In the genomic region with DNA sequence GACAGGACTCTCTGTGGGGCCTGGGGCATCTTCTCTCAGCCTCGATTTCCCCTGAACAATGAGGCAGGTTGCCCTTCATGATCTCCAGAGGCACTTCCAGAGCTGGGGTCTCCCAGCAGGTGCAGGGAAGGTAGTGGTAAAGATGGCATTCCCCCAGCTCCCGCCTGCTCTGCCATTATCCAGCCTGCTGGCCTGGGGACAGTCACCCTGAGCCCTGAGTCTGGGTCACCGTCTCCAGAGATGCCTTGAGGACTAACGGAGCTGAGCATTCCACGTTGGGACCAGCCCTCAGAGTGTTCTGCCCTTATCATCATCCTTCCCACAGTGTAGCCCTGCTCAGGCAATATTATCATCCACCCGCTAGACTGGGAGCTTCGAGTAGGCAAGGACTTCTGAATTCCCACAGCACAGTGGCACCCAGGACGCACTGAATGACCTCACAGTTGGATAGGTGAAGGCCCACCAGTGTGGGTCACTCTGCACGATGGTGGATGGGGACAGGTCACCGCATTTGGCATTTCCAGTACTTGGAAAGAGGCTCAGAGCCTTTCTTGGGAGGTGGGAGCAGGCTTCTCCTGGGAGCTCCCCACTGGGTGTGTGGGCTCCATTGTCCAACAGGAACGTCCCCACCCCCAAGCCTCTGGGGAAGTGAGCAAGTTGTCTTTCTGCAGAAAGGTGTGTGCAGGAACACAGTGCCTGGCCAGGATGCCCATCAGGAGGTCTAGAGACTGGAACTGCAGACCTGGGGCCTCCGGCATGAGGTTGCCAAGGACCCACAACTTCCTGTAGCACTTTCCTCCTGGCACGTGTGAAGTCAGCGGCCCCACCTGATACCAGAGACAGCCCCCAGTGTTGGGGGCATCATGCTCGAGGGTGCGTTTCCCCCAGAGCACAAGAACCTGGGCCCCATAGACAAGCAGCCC, we compare ENCODE assay signal across 13 cellular contexts. TPM values are rescaled to one million over a fixed set of nuclear protein-coding genes. Genes with fewer than 3 reads are reported as not detected.
A peak's percentile ranks its signal among the peaks of the same experiment; 100 is the strongest.
DNase-seq lines count a peak whose midpoint lies in the region; ATAC-seq and TF ChIP-seq lines count a peak whose summit lies in the region.
"Had no signal": no experiment of that assay in that cellular context is flagged by ENCODE, and none has a peak within 500 bp of the region (broad histone marks: within the 10 kb centered on the region; RNA-seq: fewer than 3 reads in every experiment).

No MANE protein-coding gene starts in this region.

- H3K4me3 ChIP-seq in heart left ventricle (peak overlapping the region in 3 of 12 donors; percentile 56 to 61 (median 56)), neuronal stem cell (ENCODE audit: low read length in 2 of 2) (no peak overlapping the region), transverse colon (no peak overlapping the region)
- H3K4me3 ChIP-seq in CD4-positive, alpha-beta memory T cell (ENCODE audit: low read length in 2 of 2): no peak overlapping the region
- H3K4me3 ChIP-seq: GM12878 had no signal

- in situ Hi-C loops in transverse colon (cut with MboI; ENCODE audit: low pct_ligation_motif_present in 1 of 4, low pct_unique_long_range_greater_than_20kb in 1 of 4, low sequenced_read_pairs in 3 of 4): no loop called here

- no peak overlapping the region for H3K23ac ChIP-seq in neuronal stem cell (ENCODE audit: low read depth, low read length, poor library complexity)

- H2AFZ ChIP-seq in neuronal stem cell (ENCODE audit: low read length): no peak overlapping the region

- peak; percentile 47 for DNase-seq in activated CD8-positive, alpha-beta memory T cell treated with anti-CD3 and anti-CD28 coated beads, Interleukin-2, amount 50 U/mL, for 48 hours
- DNase-seq in activated CD8-positive, alpha-beta memory T cell treated with anti-CD3 and anti-CD28 coated beads, Interleukin-2, amount 50 U/mL, for 4 hours: no peak
- peak in 2 of 5 donors; percentile 17 to 29 for DNase-seq in heart left ventricle
- DNase-seq in neuronal stem cell (ENCODE audit: low spot score): no peak
- no peak for DNase-seq in transverse colon
- no peak for DNase-seq in CD4-positive, alpha-beta memory T cell
- DNase-seq: activated CD4-positive, CD25-positive, alpha-beta regulatory T cell treated with anti-CD3 and anti-CD28 coated beads, Interleukin-2, amount 50 U/mL, for 72 hours; NCI-H1105; SK-N-SH had no signal

- no peaks in the 10 kb centered on the region for H3K79me1 ChIP-seq in neuronal stem cell (ENCODE audit: low read depth, low read length)

- POLR2A ChIA-PET in CD4-positive, alpha-beta memory T cell (lab: Charles Lee; ENCODE audit: partially characterized antibody): no interaction called here

- H2BK15ac ChIP-seq in neuronal stem cell (ENCODE audit: low read length): no peak overlapping the region

- CTCF ChIA-PET in CD4-positive, alpha-beta memory T cell (lab: Charles Lee; ENCODE audit: partially characterized antibody): no interaction called here

- no peak overlapping the region for H3K18ac ChIP-seq in neuronal stem cell (ENCODE audit: low read length)

- H3K4me1 Mint-ChIP-seq in CD4-positive, alpha-beta memory T cell: peaks cover 0 to 9% (median 2%) of the 10 kb centered on the region in 4 donors

- no peak for TF ChIP-seq POLR2A in heart left ventricle (IDR thresholded peaks at IDR 0.05)
- no peak for TF ChIP-seq POLR2A in transverse colon (IDR thresholded peaks at IDR 0.05)

- no peak overlapping the region for H3K27ac Mint-ChIP-seq in CD4-positive, alpha-beta memory T cell
- H3K27ac Mint-ChIP-seq: activated naive CD4-positive, alpha-beta T cell treated with anti-CD3 and anti-CD28 coated beads, Interleukin-2, amount 50 U/mL, for 72 hours had no signal

- no peak for ATAC-seq in heart left ventricle
- no peak for ATAC-seq in HG02642 (IDR thresholded peaks at IDR 0.05; ENCODE audit: poor library complexity, unreplicated experiment)
- ATAC-seq in HG03521 (IDR thresholded peaks at IDR 0.05; ENCODE audit: unreplicated experiment): no peak
- ATAC-seq: GM12878 had no signal

- no peak overlapping the region for H2BK12ac ChIP-seq in neuronal stem cell (ENCODE audit: low read length)

- no peak overlapping the region for H3K4me3 Mint-ChIP-seq in CD4-positive, alpha-beta memory T cell

- H3K36me3 Mint-ChIP-seq in CD4-positive, alpha-beta memory T cell: no peaks in the 10 kb centered on the region
- H3K36me3 Mint-ChIP-seq: activated naive CD4-positive, alpha-beta T cell treated with anti-CD3 and anti-CD28 coated beads, Interleukin-2, amount 50 U/mL, for 72 hours had no signal

- no peak overlapping the region for H3K4ac ChIP-seq in neuronal stem cell (ENCODE audit: low read length)

- H3K14ac ChIP-seq in neuronal stem cell (ENCODE audit: low read length): peak overlapping the region; percentile 14

- H3K9ac ChIP-seq in neuronal stem cell (ENCODE audit: low read depth, low read length, poor library complexity): no peak overlapping the region
- H3K9ac ChIP-seq: SK-N-SH had no signal

- no peak overlapping the region for H3K4me2 ChIP-seq in neuronal stem cell (ENCODE audit: insufficient read depth, low read length, poor library complexity, severe bottlenecking)
- H3K4me2 ChIP-seq: SK-N-SH had no signal

- H4K91ac ChIP-seq in neuronal stem cell (ENCODE audit: low read depth, low read length, poor library complexity): no peak overlapping the region

- WGBS in heart left ventricle, 4 donors: 78 to 85% (median 80%) methylated on average over 12 to 16 of the region's 16 CpGs
- WGBS in neuronal stem cell (ENCODE audit: extremely low coverage in 2 of 2, insufficient read length in 2 of 2, insufficient replicate concordance in 1 of 2), 2 donors: no CpG with 5 or more reads among the region's 16 CpGs
- WGBS in transverse colon (ENCODE audit: low coverage in 1 of 2), 2 donors: 77 to 89% methylated on average over 4 to 14 of the region's 16 CpGs

- H2BK120ac ChIP-seq in neuronal stem cell (ENCODE audit: low read depth, low read length): no peak overlapping the region

- peaks cover 0 to 7% (median 0%) of the 10 kb centered on the region in 9 donors for H3K27me3 ChIP-seq in heart left ventricle
- H3K27me3 ChIP-seq in neuronal stem cell (ENCODE audit: control insufficient read depth in 3 of 3, insufficient read depth in 3 of 3, low read depth in 1 of 3, low read length in 3 of 3): peaks cover 27 to 80% (median 70%) of the 10 kb centered on the region in 3 experiments
- H3K27me3 ChIP-seq in transverse colon: no peaks in the 10 kb centered on the region
- peaks cover 19% of the 10 kb centered on the region for H3K27me3 ChIP-seq in CD4-positive, alpha-beta memory T cell (ENCODE audit: insufficient read depth, low read length)

- H3K27ac ChIP-seq in heart left ventricle (peak overlapping the region in 11 of 12 donors; percentile 52 to 93 (median 85)), neuronal stem cell (replicated peaks; ENCODE audit: low read length) (no peak overlapping the region), transverse colon (peak overlapping the region; percentile 71 to 76 (median 73))
- no peak overlapping the region for H3K27ac ChIP-seq in CD4-positive, alpha-beta memory T cell (ENCODE audit: low read depth, low read length)

- no peak overlapping the region for H2AK5ac ChIP-seq in neuronal stem cell (ENCODE audit: low read depth, low read length)

- peaks cover 29 to 32% of the 10 kb centered on the region in 2 donors for H3K27me3 Mint-ChIP-seq in CD4-positive, alpha-beta memory T cell

- TF ChIP-seq EP300 in transverse colon (IDR thresholded peaks at IDR 0.05; ENCODE audit: low read depth): no peak

- TF ChIP-seq CTCF in heart left ventricle (IDR thresholded peaks at IDR 0.05) (no peak), transverse colon (IDR thresholded peaks at IDR 0.05) (no peak)

- intact Hi-C loops in heart left ventricle (cut with DNase I) (no loop called here), transverse colon (cut with DNase I; ENCODE audit: low total_unique reads) (no loop called here)
- intact Hi-C loops in CD4-positive, alpha-beta memory T cell (cut with micrococcal nuclease): no loop called here

- H3K4me1 ChIP-seq in heart left ventricle (peaks cover 0 to 27% (median 14%) of the 10 kb centered on the region in 12 donors), neuronal stem cell (ENCODE audit: control insufficient read depth in 2 of 2, insufficient read depth in 1 of 2, low read depth in 1 of 2, low read length in 2 of 2) (no peaks in the 10 kb centered on the region), transverse colon (peaks cover 7 to 14% (median 13%) of the 10 kb centered on the region in 4 donors)
- no peaks in the 10 kb centered on the region for H3K4me1 ChIP-seq in CD4-positive, alpha-beta memory T cell (ENCODE audit: insufficient read depth, low read length)

- H3K9me3 ChIP-seq in heart left ventricle (no peaks in the 10 kb centered on the region), neuronal stem cell (replicated peaks in 1 of 2; ENCODE audit: control insufficient read depth in 2 of 2, insufficient read depth in 1 of 2, low read depth in 1 of 2, low read length in 2 of 2) (no peaks in the 10 kb centered on the region), transverse colon (no peaks in the 10 kb centered on the region)
- no peaks in the 10 kb centered on the region for H3K9me3 ChIP-seq in CD4-positive, alpha-beta memory T cell (ENCODE audit: control insufficient read depth in 1 of 2, low read length in 2 of 2)
- H3K9me3 ChIP-seq: SK-N-SH had no signal

- H4K8ac ChIP-seq in neuronal stem cell (ENCODE audit: low read depth, low read length): no peak overlapping the region

- no peak overlapping the region for H2BK5ac ChIP-seq in neuronal stem cell (ENCODE audit: low read length)

- no peaks in the 10 kb centered on the region for H3K9me3 Mint-ChIP-seq in CD4-positive, alpha-beta memory T cell
- H3K9me3 Mint-ChIP-seq: activated naive CD4-positive, alpha-beta T cell treated with anti-CD3 and anti-CD28 coated beads, Interleukin-2, amount 50 U/mL, for 72 hours had no signal

- H3K36me3 ChIP-seq in heart left ventricle: no peaks in the 10 kb centered on the region
- H3K36me3 ChIP-seq in neuronal stem cell (replicated peaks in 1 of 2; ENCODE audit: control insufficient read depth in 2 of 2, insufficient read depth in 2 of 2, low read length in 2 of 2): peaks cover 0 to 2% of the 10 kb centered on the region in 2 donors
- H3K36me3 ChIP-seq in transverse colon: no peaks in the 10 kb centered on the region
- no peaks in the 10 kb centered on the region for H3K36me3 ChIP-seq in CD4-positive, alpha-beta memory T cell (ENCODE audit: insufficient read depth, low read length)

RNA-seq across cellular contexts. Expression of gene WNT7B, which starts 51.4 kb away (rescaled TPM):
- total RNA-seq in heart left ventricle (under 1 TPM in 1 of 9 donors, not detected in 8; 0.36 TPM), transverse colon (not detected)
- polyA plus RNA-seq in heart left ventricle: not detected
- 8.6 TPM for polyA plus RNA-seq in neuronal stem cell (2013, experiment 1 of 2)
- 8.5 TPM for polyA plus RNA-seq in neuronal stem cell (2013, experiment 2 of 2)
- not detected for total RNA-seq in CD4-positive, alpha-beta memory T cell
- not detected for polyA plus RNA-seq in CD4-positive, alpha-beta memory T cell
- total RNA-seq: GM12878 had no signal

Comparison
In these comparisons a context has a peak if more than half of its experiments do, and no peak if none do; other contexts are left out.
1. H3K27ac ChIP-seq: peak in heart left ventricle (11 of 12) and transverse colon (4 of 4); none in neuronal stem cell (single experiment) and CD4-positive, alpha-beta memory T cell (single experiment).